ENCODE assay signal across 9 cellular contexts in genomic region chr6:135451617-135452190, GRCh38. TPM values are rescaled to one million over a fixed set of nuclear protein-coding genes. Genes with fewer than 3 reads are reported as not detected.
DNase-seq lines count a peak whose midpoint lies in the region; ATAC-seq and TF ChIP-seq lines count a peak whose summit lies in the region.
"Had no signal": no experiment of that assay in that cellular context is flagged by ENCODE, and none has a peak within 500 bp of the region (broad histone marks: within the 10 kb centered on the region; RNA-seq: fewer than 3 reads in every experiment).

No MANE protein-coding gene starts in this region.

- ATAC-seq in GM19023 (IDR thresholded peaks at IDR 0.05; ENCODE audit: unreplicated experiment) (no peak), GM18861 (IDR thresholded peaks at IDR 0.05; ENCODE audit: unreplicated experiment) (no peak)

- no peak for TF ChIP-seq POLR2A in uterus (IDR thresholded peaks at IDR 0.05)

- H3K36me3 ChIP-seq in adipocyte (ENCODE audit: control insufficient read depth, insufficient read depth, low read length, severe bottlenecking) (peaks cover 18% of the 10 kb centered on the region), uterus (no peaks in the 10 kb centered on the region)

- no peak overlapping the region for H3K27ac ChIP-seq in uterus
- H3K27ac ChIP-seq: BLaER1 treated with 17β-estradiol and CSF1 and Interleukin-3, amounts not matched to agents 10 nM and 100 nM had no signal

- no peaks in the 10 kb centered on the region for H3K4me1 ChIP-seq in adipocyte (ENCODE audit: control insufficient read depth, insufficient read depth, low read length)
- H3K4me1 ChIP-seq in uterus = no peaks in the 10 kb centered on the region
- H3K4me1 ChIP-seq: BLaER1 treated with 17β-estradiol and CSF1 and Interleukin-3, amounts not matched to agents 10 nM and 100 nM had no signal

- no peak overlapping the region for H3K9ac ChIP-seq in adipocyte (ENCODE audit: low read length)
- H3K9ac ChIP-seq: BLaER1 treated with 17β-estradiol and CSF1 and Interleukin-3, amounts not matched to agents 10 nM and 100 nM had no signal

- no peak overlapping the region for H3K4me3 ChIP-seq in adipocyte (ENCODE audit: low read length)
- no peak overlapping the region for H3K4me3 ChIP-seq in uterus
- H3K4me3 ChIP-seq: BLaER1 treated with 17β-estradiol and CSF1 and Interleukin-3, amounts not matched to agents 10 nM and 100 nM had no signal

- intact Hi-C loops in uterus (cut with DNase I; ENCODE audit: low total_unique reads) = no loop called here

- H3K9me3 ChIP-seq in adipocyte (ENCODE audit: control insufficient read depth, low read length) = no peaks in the 10 kb centered on the region
- no peaks in the 10 kb centered on the region for H3K9me3 ChIP-seq in uterus
- H3K9me3 ChIP-seq: BLaER1 treated with 17β-estradiol and CSF1 and Interleukin-3, amounts not matched to agents 10 nM and 100 nM had no signal

- H3K27me3 ChIP-seq in adipocyte (replicated peaks; ENCODE audit: control insufficient read depth, insufficient read depth, low read length) = no peaks in the 10 kb centered on the region
- H3K27me3 ChIP-seq in uterus = no peaks in the 10 kb centered on the region
- H3K27me3 ChIP-seq: BLaER1 treated with 17β-estradiol and CSF1 and Interleukin-3, amounts not matched to agents 10 nM and 100 nM had no signal

- DNase-seq in DMS53 (lab: John Stamatoyannopoulos, UW) (peak; percentile 55), DMS53 treated with DMSO at 0.1 percent for 48 hours (lab: John Stamatoyannopoulos, UW; ENCODE audit: unreplicated experiment) (no peak), NCI-H146 (lab: John Stamatoyannopoulos, UW) (peak; percentile 57), adipocyte (ENCODE audit: low read depth) (peak; percentile 78), iris pigment epithelial cell (ENCODE audit: low read depth) (peak; percentile 41), uterus (no peak)

- peak; percentile 41 to 71 (median 62) for TF ChIP-seq CTCF in uterus (IDR thresholded peaks at IDR 0.05)

RNA-seq across cellular contexts. Expression of gene AHI1, which starts 45.8 kb away (rescaled TPM):
- total RNA-seq in uterus = 10 to 100 TPM; 43.5 to 85.1 (median 47.3) TPM

Comparison
In these comparisons a context has a peak if more than half of its experiments do, and no peak if none do; other contexts are left out.
1. DNase-seq: peak in DMS53 (single experiment), NCI-H146 (single experiment), adipocyte (single experiment) and iris pigment epithelial cell (single experiment); none in DMS53 treated with DMSO at 0.1 percent for 48 hours (single experiment) and uterus (0 of 2).